ENCODE assay signal across 15 cellular contexts in the genomic region with DNA sequence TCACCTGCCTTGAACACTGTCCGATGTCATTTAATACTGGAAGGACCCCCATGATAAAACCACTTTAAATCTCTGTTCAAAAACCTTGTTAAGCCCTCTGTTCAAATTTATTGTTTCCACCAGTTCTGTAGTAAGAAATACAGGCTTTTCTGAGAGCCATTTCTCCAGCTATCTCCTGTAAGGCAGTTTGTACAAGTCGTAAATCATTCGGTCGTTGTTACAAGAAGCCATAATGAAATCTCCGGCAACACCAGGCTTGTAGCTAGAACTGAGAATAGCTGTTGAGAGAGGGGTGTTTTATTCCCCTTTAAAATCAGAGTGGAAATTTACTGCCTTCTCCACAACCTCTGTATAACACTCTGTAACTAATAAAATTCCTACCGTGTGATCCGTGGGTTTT.
"Had no signal": no experiment of that assay in that cellular context is flagged by ENCODE, and none has a peak within 500 bp of the region (broad histone marks: within the 10 kb centered on the region; RNA-seq: fewer than 3 reads in every experiment).

No MANE protein-coding gene starts in this region.

- H3K27ac ChIP-seq: lower lobe of right lung, upper lobe of right lung had no signal

- H3K36me3 ChIP-seq: lower lobe of right lung, upper lobe of right lung had no signal

- H3K4me1 ChIP-seq: lower lobe of right lung, upper lobe of right lung had no signal

- H3K27me3 ChIP-seq: upper lobe of right lung had no signal

- DNase-seq: activated B cell treated with CpG ODN at 0.5 μM for 24 hours; activated CD4-positive, alpha-beta memory T cell treated with anti-CD3 and anti-CD28 coated beads for 36 hours; activated CD4-positive, alpha-beta T cell treated with anti-CD3 and anti-CD28 coated beads for 4 hours; activated naive CD4-positive, alpha-beta T cell; activated naive CD8-positive, alpha-beta T cell treated with anti-CD3 and anti-CD28 coated beads for 36 hours; amygdala; hippocampal formation; left cardiac atrium; lower lobe of right lung; natural killer cell; nucleus accumbens; retina; stimulated activated naive CD4-positive, alpha-beta T cell; upper lobe of right lung had no signal

- ATAC-seq: activated T-helper 17 cell treated with anti-CD3 and anti-CD28 coated beads, Interleukin-2, amount 50 U/mL, for 72 hours; left cardiac atrium; lower lobe of right lung; natural killer cell; upper lobe of right lung had no signal

- H3K4me3 ChIP-seq: lower lobe of right lung, upper lobe of right lung had no signal

- H3K9me3 ChIP-seq: lower lobe of right lung, upper lobe of right lung had no signal
